ENCODE assay signal across 1 cellular context in genomic region chrX:47628980-47629379, GRCh38.
TF ChIP-seq lines count a peak whose summit lies in the region.

No MANE protein-coding gene starts in this region.

TF ChIP-seq in WTC11, 78 proteins besides CTCF, POLR2A, EP300 and RAD21 (continued from another document):
- TF ChIP-seq, protein P1, sequence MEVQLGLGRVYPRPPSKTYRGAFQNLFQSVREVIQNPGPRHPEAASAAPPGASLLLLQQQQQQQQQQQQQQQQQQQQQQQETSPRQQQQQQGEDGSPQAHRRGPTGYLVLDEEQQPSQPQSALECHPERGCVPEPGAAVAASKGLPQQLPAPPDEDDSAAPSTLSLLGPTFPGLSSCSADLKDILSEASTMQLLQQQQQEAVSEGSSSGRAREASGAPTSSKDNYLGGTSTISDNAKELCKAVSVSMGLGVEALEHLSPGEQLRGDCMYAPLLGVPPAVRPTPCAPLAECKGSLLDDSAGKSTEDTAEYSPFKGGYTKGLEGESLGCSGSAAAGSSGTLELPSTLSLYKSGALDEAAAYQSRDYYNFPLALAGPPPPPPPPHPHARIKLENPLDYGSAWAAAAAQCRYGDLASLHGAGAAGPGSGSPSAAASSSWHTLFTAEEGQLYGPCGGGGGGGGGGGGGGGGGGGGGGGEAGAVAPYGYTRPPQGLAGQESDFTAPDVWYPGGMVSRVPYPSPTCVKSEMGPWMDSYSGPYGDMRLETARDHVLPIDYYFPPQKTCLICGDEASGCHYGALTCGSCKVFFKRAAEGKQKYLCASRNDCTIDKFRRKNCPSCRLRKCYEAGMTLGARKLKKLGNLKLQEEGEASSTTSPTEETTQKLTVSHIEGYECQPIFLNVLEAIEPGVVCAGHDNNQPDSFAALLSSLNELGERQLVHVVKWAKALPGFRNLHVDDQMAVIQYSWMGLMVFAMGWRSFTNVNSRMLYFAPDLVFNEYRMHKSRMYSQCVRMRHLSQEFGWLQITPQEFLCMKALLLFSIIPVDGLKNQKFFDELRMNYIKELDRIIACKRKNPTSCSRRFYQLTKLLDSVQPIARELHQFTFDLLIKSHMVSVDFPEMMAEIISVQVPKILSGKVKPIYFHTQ (CRISPR knock-in tag; IDR thresholded peaks at IDR 0.05), result no peak
- TF ChIP-seq FOXJ3 (CRISPR knock-in tag; IDR thresholded peaks at IDR 0.05; ENCODE audit: borderline replicate concordance), result no peak
TF ChIP-seq in WTC11: peak in this region for 0.
